In the genomic region with DNA sequence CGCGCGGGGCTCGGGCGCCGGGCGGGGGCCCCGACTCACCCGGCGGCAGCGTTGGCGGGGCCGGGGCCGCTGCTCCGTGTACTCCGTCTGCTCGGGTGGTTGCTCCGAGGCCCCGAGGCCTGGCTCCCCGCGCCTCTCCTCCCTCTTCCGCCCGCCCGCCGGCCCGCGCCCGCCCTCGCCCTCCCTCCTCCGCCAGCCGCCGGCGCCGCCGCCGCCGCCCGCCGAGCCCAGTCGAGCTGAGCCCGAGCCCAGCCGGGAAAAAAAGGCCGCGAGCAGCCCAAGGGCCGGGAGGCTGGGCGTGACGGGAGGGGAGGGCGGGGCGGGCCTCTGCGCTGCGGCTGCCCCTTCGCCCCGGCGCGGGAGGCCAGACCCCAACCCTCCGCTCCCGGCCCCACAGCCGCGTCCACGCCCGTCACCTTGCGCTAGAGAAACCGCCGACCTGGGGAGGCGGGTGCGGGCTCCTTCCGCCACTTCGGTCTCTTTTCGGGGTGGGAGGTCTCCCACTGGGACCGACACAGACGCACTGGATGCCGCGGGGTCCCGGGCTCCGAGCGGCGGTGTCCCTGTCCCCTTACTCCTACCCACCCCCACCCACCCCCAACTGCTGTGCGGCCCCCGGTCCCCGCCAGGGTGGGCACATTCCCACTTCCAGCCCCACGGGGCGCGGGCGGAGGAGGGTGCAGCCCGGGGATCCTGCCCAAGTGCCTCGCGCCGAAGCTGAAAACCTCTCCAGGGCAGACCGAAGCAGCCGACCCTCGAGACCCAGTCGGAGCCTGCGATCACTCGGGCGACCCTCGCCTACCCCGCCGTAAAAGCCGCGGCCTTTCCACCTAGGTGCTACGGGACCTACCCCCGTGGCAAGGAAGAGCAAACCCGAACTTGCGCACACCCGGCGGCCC, we compare ENCODE assay signal across 8 cellular contexts. TPM values are rescaled to one million over a fixed set of nuclear protein-coding genes. Genes with fewer than 3 reads are reported as not detected.
A peak's percentile ranks its signal among the peaks of the same experiment; 100 is the strongest.
DNase-seq lines count a peak whose midpoint lies in the region; ATAC-seq and TF ChIP-seq lines count a peak whose summit lies in the region.

A gene with protein sequence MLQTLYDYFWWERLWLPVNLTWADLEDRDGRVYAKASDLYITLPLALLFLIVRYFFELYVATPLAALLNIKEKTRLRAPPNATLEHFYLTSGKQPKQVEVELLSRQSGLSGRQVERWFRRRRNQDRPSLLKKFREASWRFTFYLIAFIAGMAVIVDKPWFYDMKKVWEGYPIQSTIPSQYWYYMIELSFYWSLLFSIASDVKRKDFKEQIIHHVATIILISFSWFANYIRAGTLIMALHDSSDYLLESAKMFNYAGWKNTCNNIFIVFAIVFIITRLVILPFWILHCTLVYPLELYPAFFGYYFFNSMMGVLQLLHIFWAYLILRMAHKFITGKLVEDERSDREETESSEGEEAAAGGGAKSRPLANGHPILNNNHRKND (minus strand): TSS at position 256 of the 899 bp plus-strand sequence. CDS start 5,745 bp downstream, outside the sequence.

- no peak for TF ChIP-seq CTCF in psoas muscle (IDR thresholded peaks at IDR 0.05)

- WGBS in psoas muscle, 3 donors: 3 to 8% (median 7%) methylated on average over 46 to 103 of the region's 106 CpGs
- 4% methylated on average over 106 of the region's 106 CpGs for WGBS in urinary bladder

- intact Hi-C loops in T-helper 1 cell treated with Interleukin-12 subunit alpha and Interleukin-12 subunit beta and Interleukin-4 antibody, amounts not matched to agents 30 ng/mL and 1 ng/mL, for 36 hours (cut with micrococcal nuclease): loop anchor here (1.0 to 5.0 kb wide), 4 partner anchors 33 to 718 kb away; a partner anchor contains a TSS
- intact Hi-C loops in left cardiac atrium (cut with DNase I): loop anchor here in 1 of 2 donors (10.0 kb wide), 1 partner anchor 50 kb away; a partner anchor contains a TSS
- intact Hi-C loops in psoas muscle (cut with DNase I): loop anchor here in 1 of 2 donors (5.0 kb wide), 2 partner anchors 98 to 408 kb away; a partner anchor contains a TSS

- H3K27me3 ChIP-seq in MG63 (no peaks in the 10 kb centered on the region), psoas muscle (ENCODE audit: insufficient read depth in 3 of 3, low read length in 2 of 3) (no peaks in the 10 kb centered on the region)

- H3K36me3 ChIP-seq in MG63: peaks cover 33% of the 10 kb centered on the region
- H3K36me3 ChIP-seq in psoas muscle (ENCODE audit: insufficient read depth in 1 of 2, low read depth in 1 of 2): no peaks in the 10 kb centered on the region
- no peaks in the 10 kb centered on the region for H3K36me3 ChIP-seq in urinary bladder (ENCODE audit: insufficient read depth)

- H3K4me1 ChIP-seq in psoas muscle (peaks cover 40% of the 10 kb centered on the region), urinary bladder (ENCODE audit: insufficient read depth) (peaks cover 4% of the 10 kb centered on the region)

- H3K9me3 ChIP-seq in MG63 (no peaks in the 10 kb centered on the region), psoas muscle (no peaks in the 10 kb centered on the region)

- ATAC-seq in GM21737 (IDR thresholded peaks at IDR 0.05; ENCODE audit: unreplicated experiment) (peak; percentile 60), left cardiac atrium (peak; percentile 73 to 83), psoas muscle (peak; percentile 41 to 65 (median 55))

- peak; percentile 55 for DNase-seq in DMS79 (lab: John Stamatoyannopoulos, UW)
- peak; percentile 88 for DNase-seq in MG63
- DNase-seq in amniotic epithelial cell (ENCODE audit: low read depth): peak; percentile 66
- DNase-seq in left cardiac atrium: peak; percentile 86
- peak; percentile 81 to 92 for DNase-seq in psoas muscle

- peak within 1 kb of the TSS; percentile 97 for H3K27ac ChIP-seq in psoas muscle
- H3K27ac ChIP-seq in urinary bladder (ENCODE audit: low read depth): peak within 1 kb of the TSS; percentile 90

- peak within 1 kb of the TSS; percentile 82 for H3K4me3 ChIP-seq in MG63
- peak within 1 kb of the TSS; percentile 86 for H3K4me3 ChIP-seq in psoas muscle
- peak within 1 kb of the TSS; percentile 89 for H3K4me3 ChIP-seq in urinary bladder (ENCODE audit: low read depth, low read length)

RNA-seq across cellular contexts. Expression of the gene that starts here (rescaled TPM):
- total RNA-seq in MG63 (2014; rRNA removed; shearing (Covaris generic); ENCODE audit: low replicate concordance): 86.1 and 89.6 TPM in 2 replicates
- 175 and 180 TPM in 2 replicates for total RNA-seq in T-helper 1 cell treated with Interleukin-12 subunit alpha and Interleukin-12 subunit beta and Interleukin-4 antibody, amounts not matched to agents 30 ng/mL and 1 ng/mL, for 36 hours
- 100 to 1,000 TPM in 1 of 2 donors, 10 to 100 TPM in 1; 72.0 to 105 TPM for total RNA-seq in left cardiac atrium
- total RNA-seq in psoas muscle: 10 to 100 TPM; 42.1 to 61.0 (median 51.1) TPM
- polyA plus RNA-seq in psoas muscle: 10 to 100 TPM; 29.8 to 59.6 (median 30.5) TPM
- 75.1 TPM for total RNA-seq in urinary bladder
- polyA plus RNA-seq in urinary bladder: 131 TPM

Comparison
In these comparisons a context has a peak if more than half of its experiments do, and no peak if none do; other contexts are left out.
1. Peak in every context shown above with its lines: DNase-seq, ATAC-seq, H3K4me3 ChIP-seq and H3K27ac ChIP-seq.